1 cellular context compared by ENCODE assay signal in genomic region chr6:32742374-32742773, GRCh38.
A peak's percentile ranks its signal among the peaks of the same experiment; 100 is the strongest.
TF ChIP-seq lines count a peak whose summit lies in the region.

No MANE protein-coding gene starts in this region.

TF ChIP-seq in K562, 482 proteins besides CTCF, POLR2A, EP300 and RAD21:
- no peak for TF ChIP-seq ZNF444 (CRISPR knock-in tag; IDR thresholded peaks at IDR 0.05)
- peak; percentile 71 for TF ChIP-seq SPI1 (IDR thresholded peaks at IDR 0.05; ENCODE audit: borderline replicate concordance, low read depth, low read length)
- no peak for TF ChIP-seq PRMT5 (CRISPR knock-in tag; IDR thresholded peaks at IDR 0.05)
